Comparison of ENCODE assay signal across 1 cellular context in the genomic region with DNA sequence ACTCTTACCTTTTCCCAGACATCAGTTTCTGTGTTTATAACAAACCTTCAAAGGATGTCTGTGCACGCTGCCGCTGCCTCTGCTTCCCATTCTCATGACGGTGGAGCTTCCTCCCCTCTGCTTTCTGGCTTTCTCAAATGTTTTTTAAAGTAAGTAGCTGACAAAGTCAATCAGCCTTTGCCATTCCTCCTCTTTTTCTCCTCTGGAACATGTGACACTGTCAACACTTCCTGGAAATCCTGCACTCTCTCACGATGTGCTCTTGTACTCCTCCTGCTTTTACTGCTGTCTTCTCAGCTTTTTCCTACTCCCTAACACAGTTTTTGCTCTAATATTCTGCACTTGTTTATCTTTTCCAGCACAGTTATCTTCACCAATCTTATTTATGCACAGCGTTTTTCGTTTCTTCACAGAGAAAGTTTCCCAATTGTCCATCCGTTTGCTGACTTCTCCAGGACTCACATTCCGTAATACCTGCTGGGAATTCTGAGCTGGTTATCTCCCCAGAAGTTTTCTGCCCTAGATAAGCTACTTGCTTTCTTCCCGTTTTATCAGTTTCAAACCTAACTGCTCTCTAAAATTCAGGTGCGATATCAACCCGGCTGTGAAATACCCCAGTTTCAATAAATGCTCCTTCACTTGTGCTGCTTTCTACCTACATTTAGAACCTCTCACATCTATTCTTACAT.
TF ChIP-seq lines count a peak whose summit lies in the region.

No MANE protein-coding gene starts in this region.

TF ChIP-seq in H1, 55 proteins besides CTCF, POLR2A, EP300 and RAD21:
- TF ChIP-seq RFX5 (IDR thresholded peaks at IDR 0.05; ENCODE audit: borderline replicate concordance, low read depth, low read length) (no peak), SIN3A (conservative IDR thresholded peaks at IDR 0.05 in 1 of 2, IDR thresholded peaks at IDR 0.05 in 1 of 2; ENCODE audit: low read depth in 1 of 2, low read length in 2 of 2) (no peak), TAF1 (IDR thresholded peaks at IDR 0.05; ENCODE audit: low read depth, low read length) (no peak), ZNF274 (IDR thresholded peaks at IDR 0.05; ENCODE audit: borderline replicate concordance, extremely low read depth, low read length) (no peak), SIX5 (IDR thresholded peaks at IDR 0.05; ENCODE audit: low read depth, low read length) (no peak), YY1 (IDR thresholded peaks at IDR 0.05; ENCODE audit: low read depth, low read length) (no peak), NANOG (IDR thresholded peaks at IDR 0.05; ENCODE audit: insufficient read depth, low read depth, low read length, poor library complexity, severe bottlenecking) (no peak), GTF2F1 (IDR thresholded peaks at IDR 0.05; ENCODE audit: borderline replicate concordance, low read depth, low read length) (no peak), GABPA (IDR thresholded peaks at IDR 0.05; ENCODE audit: borderline replicate concordance, insufficient read depth, low read length) (no peak), CTBP2 (IDR thresholded peaks at IDR 0.05; ENCODE audit: borderline replicate concordance, insufficient read depth, insufficient read length, low read length) (no peak), MAFK (IDR thresholded peaks at IDR 0.05; ENCODE audit: low read depth, low read length) (no peak), POLR2AphosphoS5 (IDR thresholded peaks at IDR 0.05; ENCODE audit: low read depth, low read length) (no peak), BCL11A (IDR thresholded peaks at IDR 0.05; ENCODE audit: low read depth in 2 of 2, low read length in 2 of 2) (no peak), EZH2 (IDR thresholded peaks at IDR 0.05; ENCODE audit: low read depth, low read length, severe bottlenecking) (no peak), JUND (IDR thresholded peaks at IDR 0.05; ENCODE audit: low read length) (no peak), NRF1 (IDR thresholded peaks at IDR 0.05; ENCODE audit: low read depth, low read length) (no peak)
- TF ChIP-seq, protein P1, sequence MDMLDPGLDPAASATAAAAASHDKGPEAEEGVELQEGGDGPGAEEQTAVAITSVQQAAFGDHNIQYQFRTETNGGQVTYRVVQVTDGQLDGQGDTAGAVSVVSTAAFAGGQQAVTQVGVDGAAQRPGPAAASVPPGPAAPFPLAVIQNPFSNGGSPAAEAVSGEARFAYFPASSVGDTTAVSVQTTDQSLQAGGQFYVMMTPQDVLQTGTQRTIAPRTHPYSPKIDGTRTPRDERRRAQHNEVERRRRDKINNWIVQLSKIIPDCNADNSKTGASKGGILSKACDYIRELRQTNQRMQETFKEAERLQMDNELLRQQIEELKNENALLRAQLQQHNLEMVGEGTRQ (IDR thresholded peaks at IDR 0.05; ENCODE audit: low read length) = no peak
- TF ChIP-seq, protein P2, sequence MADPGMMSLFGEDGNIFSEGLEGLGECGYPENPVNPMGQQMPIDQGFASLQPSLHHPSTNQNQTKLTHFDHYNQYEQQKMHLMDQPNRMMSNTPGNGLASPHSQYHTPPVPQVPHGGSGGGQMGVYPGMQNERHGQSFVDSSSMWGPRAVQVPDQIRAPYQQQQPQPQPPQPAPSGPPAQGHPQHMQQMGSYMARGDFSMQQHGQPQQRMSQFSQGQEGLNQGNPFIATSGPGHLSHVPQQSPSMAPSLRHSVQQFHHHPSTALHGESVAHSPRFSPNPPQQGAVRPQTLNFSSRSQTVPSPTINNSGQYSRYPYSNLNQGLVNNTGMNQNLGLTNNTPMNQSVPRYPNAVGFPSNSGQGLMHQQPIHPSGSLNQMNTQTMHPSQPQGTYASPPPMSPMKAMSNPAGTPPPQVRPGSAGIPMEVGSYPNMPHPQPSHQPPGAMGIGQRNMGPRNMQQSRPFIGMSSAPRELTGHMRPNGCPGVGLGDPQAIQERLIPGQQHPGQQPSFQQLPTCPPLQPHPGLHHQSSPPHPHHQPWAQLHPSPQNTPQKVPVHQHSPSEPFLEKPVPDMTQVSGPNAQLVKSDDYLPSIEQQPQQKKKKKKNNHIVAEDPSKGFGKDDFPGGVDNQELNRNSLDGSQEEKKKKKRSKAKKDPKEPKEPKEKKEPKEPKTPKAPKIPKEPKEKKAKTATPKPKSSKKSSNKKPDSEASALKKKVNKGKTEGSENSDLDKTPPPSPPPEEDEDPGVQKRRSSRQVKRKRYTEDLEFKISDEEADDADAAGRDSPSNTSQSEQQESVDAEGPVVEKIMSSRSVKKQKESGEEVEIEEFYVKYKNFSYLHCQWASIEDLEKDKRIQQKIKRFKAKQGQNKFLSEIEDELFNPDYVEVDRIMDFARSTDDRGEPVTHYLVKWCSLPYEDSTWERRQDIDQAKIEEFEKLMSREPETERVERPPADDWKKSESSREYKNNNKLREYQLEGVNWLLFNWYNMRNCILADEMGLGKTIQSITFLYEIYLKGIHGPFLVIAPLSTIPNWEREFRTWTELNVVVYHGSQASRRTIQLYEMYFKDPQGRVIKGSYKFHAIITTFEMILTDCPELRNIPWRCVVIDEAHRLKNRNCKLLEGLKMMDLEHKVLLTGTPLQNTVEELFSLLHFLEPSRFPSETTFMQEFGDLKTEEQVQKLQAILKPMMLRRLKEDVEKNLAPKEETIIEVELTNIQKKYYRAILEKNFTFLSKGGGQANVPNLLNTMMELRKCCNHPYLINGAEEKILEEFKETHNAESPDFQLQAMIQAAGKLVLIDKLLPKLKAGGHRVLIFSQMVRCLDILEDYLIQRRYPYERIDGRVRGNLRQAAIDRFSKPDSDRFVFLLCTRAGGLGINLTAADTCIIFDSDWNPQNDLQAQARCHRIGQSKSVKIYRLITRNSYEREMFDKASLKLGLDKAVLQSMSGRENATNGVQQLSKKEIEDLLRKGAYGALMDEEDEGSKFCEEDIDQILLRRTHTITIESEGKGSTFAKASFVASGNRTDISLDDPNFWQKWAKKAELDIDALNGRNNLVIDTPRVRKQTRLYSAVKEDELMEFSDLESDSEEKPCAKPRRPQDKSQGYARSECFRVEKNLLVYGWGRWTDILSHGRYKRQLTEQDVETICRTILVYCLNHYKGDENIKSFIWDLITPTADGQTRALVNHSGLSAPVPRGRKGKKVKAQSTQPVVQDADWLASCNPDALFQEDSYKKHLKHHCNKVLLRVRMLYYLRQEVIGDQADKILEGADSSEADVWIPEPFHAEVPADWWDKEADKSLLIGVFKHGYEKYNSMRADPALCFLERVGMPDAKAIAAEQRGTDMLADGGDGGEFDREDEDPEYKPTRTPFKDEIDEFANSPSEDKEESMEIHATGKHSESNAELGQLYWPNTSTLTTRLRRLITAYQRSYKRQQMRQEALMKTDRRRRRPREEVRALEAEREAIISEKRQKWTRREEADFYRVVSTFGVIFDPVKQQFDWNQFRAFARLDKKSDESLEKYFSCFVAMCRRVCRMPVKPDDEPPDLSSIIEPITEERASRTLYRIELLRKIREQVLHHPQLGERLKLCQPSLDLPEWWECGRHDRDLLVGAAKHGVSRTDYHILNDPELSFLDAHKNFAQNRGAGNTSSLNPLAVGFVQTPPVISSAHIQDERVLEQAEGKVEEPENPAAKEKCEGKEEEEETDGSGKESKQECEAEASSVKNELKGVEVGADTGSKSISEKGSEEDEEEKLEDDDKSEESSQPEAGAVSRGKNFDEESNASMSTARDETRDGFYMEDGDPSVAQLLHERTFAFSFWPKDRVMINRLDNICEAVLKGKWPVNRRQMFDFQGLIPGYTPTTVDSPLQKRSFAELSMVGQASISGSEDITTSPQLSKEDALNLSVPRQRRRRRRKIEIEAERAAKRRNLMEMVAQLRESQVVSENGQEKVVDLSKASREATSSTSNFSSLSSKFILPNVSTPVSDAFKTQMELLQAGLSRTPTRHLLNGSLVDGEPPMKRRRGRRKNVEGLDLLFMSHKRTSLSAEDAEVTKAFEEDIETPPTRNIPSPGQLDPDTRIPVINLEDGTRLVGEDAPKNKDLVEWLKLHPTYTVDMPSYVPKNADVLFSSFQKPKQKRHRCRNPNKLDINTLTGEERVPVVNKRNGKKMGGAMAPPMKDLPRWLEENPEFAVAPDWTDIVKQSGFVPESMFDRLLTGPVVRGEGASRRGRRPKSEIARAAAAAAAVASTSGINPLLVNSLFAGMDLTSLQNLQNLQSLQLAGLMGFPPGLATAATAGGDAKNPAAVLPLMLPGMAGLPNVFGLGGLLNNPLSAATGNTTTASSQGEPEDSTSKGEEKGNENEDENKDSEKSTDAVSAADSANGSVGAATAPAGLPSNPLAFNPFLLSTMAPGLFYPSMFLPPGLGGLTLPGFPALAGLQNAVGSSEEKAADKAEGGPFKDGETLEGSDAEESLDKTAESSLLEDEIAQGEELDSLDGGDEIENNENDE (IDR thresholded peaks at IDR 0.05; ENCODE audit: insufficient replicate concordance, low read length) = no peak
- TF ChIP-seq, protein P3, sequence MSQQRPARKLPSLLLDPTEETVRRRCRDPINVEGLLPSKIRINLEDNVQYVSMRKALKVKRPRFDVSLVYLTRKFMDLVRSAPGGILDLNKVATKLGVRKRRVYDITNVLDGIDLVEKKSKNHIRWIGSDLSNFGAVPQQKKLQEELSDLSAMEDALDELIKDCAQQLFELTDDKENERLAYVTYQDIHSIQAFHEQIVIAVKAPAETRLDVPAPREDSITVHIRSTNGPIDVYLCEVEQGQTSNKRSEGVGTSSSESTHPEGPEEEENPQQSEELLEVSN (IDR thresholded peaks at IDR 0.05) = no peak
